Comparison of ENCODE assay signal across 23 cellular contexts in the genomic region with DNA sequence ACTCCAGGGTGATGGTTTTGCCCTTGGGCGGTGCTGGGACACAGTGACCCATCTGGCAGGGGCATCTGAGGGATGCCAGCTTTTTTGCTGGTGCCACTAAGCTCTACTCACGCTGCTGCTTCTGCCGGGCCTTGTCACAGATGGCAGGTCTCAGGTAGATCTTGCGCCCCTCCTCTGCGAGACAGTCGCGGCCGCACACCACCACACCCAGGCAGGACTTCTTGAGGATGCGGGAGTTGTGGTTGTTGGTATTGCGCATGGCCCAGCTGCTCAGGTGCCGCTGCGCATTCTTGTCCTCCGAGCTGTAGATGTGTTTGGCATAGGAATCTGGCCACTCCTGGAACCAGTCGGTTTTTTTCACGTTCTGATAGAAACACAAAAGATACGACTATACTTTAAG. TPM values are rescaled to one million over a fixed set of nuclear protein-coding genes. Genes with fewer than 3 reads are reported as not detected.
DNase-seq lines count a peak whose midpoint lies in the region; ATAC-seq, FAIRE-seq and TF ChIP-seq lines count a peak whose summit lies in the region.
"Had no signal": no experiment of that assay in that cellular context is flagged by ENCODE, and none has a peak within 500 bp of the region (broad histone marks: within the 10 kb centered on the region; RNA-seq: fewer than 3 reads in every experiment).

No MANE protein-coding gene starts in this region.

- no peak overlapping the region for H3K4me3 Mint-ChIP-seq in Caco-2 (ENCODE audit: unreplicated experiment)
- H3K4me3 Mint-ChIP-seq: B cell; CD4-positive, CD25-positive, alpha-beta regulatory T cell; CD8-positive, alpha-beta T cell; HFFc6 had no signal

- H3K14ac ChIP-seq in H1 (ENCODE audit: insufficient read length) (no peak overlapping the region), neuronal stem cell (ENCODE audit: low read length) (no peak overlapping the region)

- no peaks in the 10 kb centered on the region for H3K36me3 Mint-ChIP-seq in Caco-2 (ENCODE audit: insufficient read depth, unreplicated experiment)
- H3K36me3 Mint-ChIP-seq: CD4-positive, CD25-positive, alpha-beta regulatory T cell; CD8-positive, alpha-beta T cell had no signal

- H4K20me1 ChIP-seq in OCI-LY1 (ENCODE audit: insufficient read depth, low read length) (no peaks in the 10 kb centered on the region), H1 (replicated peaks in 1 of 2; ENCODE audit: control insufficient read depth in 1 of 2, insufficient read depth in 2 of 2, low read length in 2 of 2) (no peaks in the 10 kb centered on the region)
- H4K20me1 ChIP-seq: BLaER1 had no signal

- no peak overlapping the region for H3K56ac ChIP-seq in H1 (replicated peaks; ENCODE audit: insufficient read length, low read depth, low read length)

- H2AK5ac ChIP-seq in H1 (ENCODE audit: low read depth, low read length) (no peak overlapping the region), neuronal stem cell (ENCODE audit: low read depth, low read length) (no peak overlapping the region)

- TF ChIP-seq EP300 in H1 (IDR thresholded peaks at IDR 0.05; ENCODE audit: borderline replicate concordance in 1 of 2, low read depth in 2 of 2, low read length in 2 of 2), result no peak

- peak overlapping the region; percentile 55 for H3K27ac Mint-ChIP-seq in Caco-2 (ENCODE audit: unreplicated experiment)
- H3K27ac Mint-ChIP-seq: B cell; CD8-positive, alpha-beta T cell; HFFc6 had no signal

- no peak for FAIRE-seq in H1 (lab: Jason Lieb, UNC)
- FAIRE-seq: D721Med, GM12878, GM19239, H54 had no signal

- no peak overlapping the region for H2BK12ac ChIP-seq in H1 (ENCODE audit: low read depth, low read length)
- H2BK12ac ChIP-seq in neuronal stem cell (ENCODE audit: low read length), result peak overlapping the region; percentile 12

- no peak overlapping the region for H2BK5ac ChIP-seq in H1 (ENCODE audit: low read depth, low read length)
- no peak overlapping the region for H2BK5ac ChIP-seq in neuronal stem cell (ENCODE audit: low read length)

- DNase-seq in Caco-2 (no peak), H1 (ENCODE audit: low read depth in 1 of 2, low spot score in 2 of 2) (no peak), neuronal stem cell (ENCODE audit: low spot score) (no peak), H4 (ENCODE audit: low spot score) (no peak)
- DNase-seq: CD4-positive, CD25-positive, alpha-beta regulatory T cell; CD8-positive, alpha-beta T cell; DMS 273 treated with DMSO at 0.1 percent for 48 hours; DMS79; EL; GDM1; GM23248; HFFc6 had no signal

- H3K9ac ChIP-seq in OCI-LY1 (ENCODE audit: low read length) (no peak overlapping the region), H1 (replicated peaks in 1 of 4; ENCODE audit: extremely low read depth in 1 of 4, low read depth in 3 of 4, low read length in 3 of 4) (no peak overlapping the region), neuronal stem cell (ENCODE audit: low read depth, low read length, poor library complexity) (no peak overlapping the region)
- H3K9ac ChIP-seq: BLaER1, GM23248 had no signal

- H3F3A ChIP-seq in OCI-LY1 (ENCODE audit: insufficient read depth, low read length), result no peaks in the 10 kb centered on the region

- POLR2A ChIA-PET in Caco-2 (lab: Charles Lee), result no interaction called here
- POLR2A ChIA-PET in H1 (lab: Charles Lee; ENCODE audit: partially characterized antibody), result no interaction called here

- H3K4me1 Mint-ChIP-seq in Caco-2 (ENCODE audit: low read depth, unreplicated experiment), result peaks cover 24% of the 10 kb centered on the region
- H3K4me1 Mint-ChIP-seq: B cell; CD4-positive, CD25-positive, alpha-beta regulatory T cell had no signal

- no peaks in the 10 kb centered on the region for H3K27me3 ChIP-seq in Caco-2 (replicated peaks; ENCODE audit: control insufficient read depth, insufficient read depth, low read length)
- no peaks in the 10 kb centered on the region for H3K27me3 ChIP-seq in OCI-LY1 (ENCODE audit: insufficient read depth, low read length)
- H3K27me3 ChIP-seq in H1 (replicated peaks in 1 of 4; ENCODE audit: control insufficient read depth in 3 of 4, extremely low read depth in 1 of 4, insufficient read depth in 3 of 4, low read length in 3 of 4), result no peaks in the 10 kb centered on the region
- peaks cover 0 to 11% (median 0%) of the 10 kb centered on the region in 3 experiments for H3K27me3 ChIP-seq in neuronal stem cell (ENCODE audit: control insufficient read depth in 3 of 3, insufficient read depth in 3 of 3, low read depth in 1 of 3, low read length in 3 of 3)
- H3K27me3 ChIP-seq: BLaER1 had no signal

- H2BK15ac ChIP-seq in H1 (ENCODE audit: low read length) (no peak overlapping the region), neuronal stem cell (ENCODE audit: low read length) (no peak overlapping the region)

- BruUV-seq in Caco-2 (replicated peaks; lab: Mats Ljungman, UMichigan), result no TSS peak

- no peak overlapping the region for H4K91ac ChIP-seq in H1 (replicated peaks; ENCODE audit: insufficient read length, low read length)
- H4K91ac ChIP-seq in neuronal stem cell (ENCODE audit: low read depth, low read length, poor library complexity), result no peak overlapping the region

- CTCF ChIA-PET in Caco-2 (lab: Charles Lee) (interaction anchor here (0.6 kb wide), 1 partner anchor 26 kb away, joined by 3 read pairs; no protein-coding TSS in a partner anchor), H1 (lab: Charles Lee; ENCODE audit: partially characterized antibody) (interaction anchor here (0.6 kb wide), 1 partner anchor 52 kb away, joined by 3 read pairs; no protein-coding TSS in a partner anchor)

- H4K8ac ChIP-seq in H1 (ENCODE audit: extremely low read depth, insufficient read depth, low read length) (no peak overlapping the region; the same call in 1 of the 2 replicates), neuronal stem cell (ENCODE audit: low read depth, low read length) (no peak overlapping the region)

- no peak overlapping the region for H4K5ac ChIP-seq in H1 (ENCODE audit: insufficient read length, low read depth, low read length)

- no peak overlapping the region for H2BK20ac ChIP-seq in H1 (ENCODE audit: low read length)

- no peaks in the 10 kb centered on the region for H3K9me2 ChIP-seq in OCI-LY1 (ENCODE audit: low read depth, low read length)

- H3K4me1 ChIP-seq in Caco-2 (peaks cover 28% of the 10 kb centered on the region), OCI-LY1 (ENCODE audit: insufficient read depth, low read length, severe bottlenecking) (peaks cover 19% of the 10 kb centered on the region), H1 (replicated peaks in 1 of 4; ENCODE audit: control insufficient read depth in 3 of 4, insufficient read depth in 4 of 4, low read length in 3 of 4) (no peaks in the 10 kb centered on the region), neuronal stem cell (ENCODE audit: control insufficient read depth in 2 of 2, insufficient read depth in 1 of 2, low read depth in 1 of 2, low read length in 2 of 2) (no peaks in the 10 kb centered on the region)
- H3K4me1 ChIP-seq: HAP-1 had no signal

- H3K23ac ChIP-seq in H1 (ENCODE audit: insufficient read length) (no peak overlapping the region), neuronal stem cell (ENCODE audit: low read depth, low read length, poor library complexity) (no peak overlapping the region)

- H3K18ac ChIP-seq in H1 (ENCODE audit: extremely low read depth, low read length), result 0 out of 2 replicates have a peak overlapping the region, but pooled peaks have one; percentile 36
- no peak overlapping the region for H3K18ac ChIP-seq in neuronal stem cell (ENCODE audit: low read length)

- H3K9me3 Mint-ChIP-seq in Caco-2 (ENCODE audit: unreplicated experiment), result no peaks in the 10 kb centered on the region
- H3K9me3 Mint-ChIP-seq: CD8-positive, alpha-beta T cell; HFFc6 had no signal

- TF ChIP-seq CTCF in Caco-2 (IDR thresholded peaks at IDR 0.05; ENCODE audit: insufficient read depth in 1 of 2, low read depth in 1 of 2, low read length in 1 of 2, severe bottlenecking in 1 of 2, unreplicated experiment in 1 of 2), result no peak
- no peak for TF ChIP-seq CTCF in OCI-LY1 (IDR thresholded peaks at IDR 0.05; ENCODE audit: low read length)
- TF ChIP-seq CTCF in H1 (IDR thresholded peaks at IDR 0.05; ENCODE audit: control extremely low read depth in 1 of 3, insufficient read depth in 1 of 3, low read depth in 1 of 3, low read length in 3 of 3), result no peak

- TF ChIP-seq POLR2A in H1 (IDR thresholded peaks at IDR 0.05; ENCODE audit: control extremely low read depth in 1 of 2, low read depth in 2 of 2, low read length in 2 of 2), result no peak

- H3K79me1 ChIP-seq in H1 (ENCODE audit: low read depth, low read length), result no peaks in the 10 kb centered on the region
- no peaks in the 10 kb centered on the region for H3K79me1 ChIP-seq in neuronal stem cell (ENCODE audit: low read depth, low read length)

- intact Hi-C loops in Caco-2 (cut with micrococcal nuclease; ENCODE audit: unreplicated experiment), result loop anchor here (2.0 kb wide), 1 partner anchor 21 kb away; no protein-coding TSS in a partner anchor

- no peaks in the 10 kb centered on the region for H3K36me3 ChIP-seq in Caco-2 (ENCODE audit: control insufficient read depth, insufficient read depth, low read length)
- no peaks in the 10 kb centered on the region for H3K36me3 ChIP-seq in OCI-LY1 (ENCODE audit: insufficient read depth, low read length)
- no peaks in the 10 kb centered on the region for H3K36me3 ChIP-seq in H1 (ENCODE audit: control insufficient read depth in 2 of 4, insufficient read depth in 4 of 4, low read length in 3 of 4)
- H3K36me3 ChIP-seq in neuronal stem cell (replicated peaks in 1 of 2; ENCODE audit: control insufficient read depth in 2 of 2, insufficient read depth in 2 of 2, low read length in 2 of 2), result no peaks in the 10 kb centered on the region
- H3K36me3 ChIP-seq: BLaER1, HAP-1 had no signal

- no peak overlapping the region for H2AFZ ChIP-seq in OCI-LY1 (ENCODE audit: low read length)
- no peak overlapping the region for H2AFZ ChIP-seq in H1 (ENCODE audit: low read length)
- no peak overlapping the region for H2AFZ ChIP-seq in neuronal stem cell (ENCODE audit: low read length)
- H2AFZ ChIP-seq: GM23248 had no signal

- WGBS in H1 (ENCODE audit: extremely low coverage in 1 of 2, insufficient coverage in 1 of 2, insufficient read length in 1 of 2, insufficient replicate concordance in 2 of 2, low coverage in 1 of 2, low lambda C conversion rate in 2 of 2, missing lambda C conversion rate in 1 of 2), 2 experiments, result 87% methylated on average over 16 of the region's 16 CpGs; no CpG with 5 or more reads in 1 of the 2 experiments
- no CpG with 5 or more reads among the region's 16 CpGs for WGBS in neuronal stem cell (ENCODE audit: extremely low coverage in 2 of 2, insufficient read length in 2 of 2, insufficient replicate concordance in 1 of 2), 2 donors

- H3K27ac ChIP-seq in OCI-LY1 (ENCODE audit: low read depth, low read length, poor library complexity, severe bottlenecking) (peak overlapping the region; percentile 19), H1 (ENCODE audit: low read depth, low read length) (no peak overlapping the region), neuronal stem cell (replicated peaks; ENCODE audit: low read length) (no peak overlapping the region)
- H3K27ac ChIP-seq: BLaER1, C4-2B, GM23248 had no signal

- H3K79me2 ChIP-seq in OCI-LY1 (ENCODE audit: insufficient read depth, low read length) (no peaks in the 10 kb centered on the region), H1 (ENCODE audit: control insufficient read depth in 1 of 2, insufficient read depth in 2 of 2, low read length in 2 of 2) (no peaks in the 10 kb centered on the region)

- no peak for TF ChIP-seq RAD21 in H1 (IDR thresholded peaks at IDR 0.05 in 1 of 2, conservative IDR thresholded peaks at IDR 0.05 in 1 of 2; ENCODE audit: low read depth in 2 of 2, low read length in 2 of 2)

- no peak for ATAC-seq in HG03108 (IDR thresholded peaks at IDR 0.05; ENCODE audit: unreplicated experiment)
- ATAC-seq: CD8-positive, alpha-beta T cell; GM12878 had no signal

- no peak overlapping the region for H2BK120ac ChIP-seq in H1 (replicated peaks; ENCODE audit: low read depth, low read length)
- H2BK120ac ChIP-seq in neuronal stem cell (ENCODE audit: low read depth, low read length), result no peak overlapping the region

- no peaks in the 10 kb centered on the region for H3K27me3 Mint-ChIP-seq in Caco-2 (ENCODE audit: insufficient read depth, unreplicated experiment)
- H3K27me3 Mint-ChIP-seq: B cell had no signal

- H3K9me3 ChIP-seq in Caco-2 (no peaks in the 10 kb centered on the region), OCI-LY1 (ENCODE audit: low read length) (no peaks in the 10 kb centered on the region), H1 (ENCODE audit: insufficient read depth in 2 of 2, low read depth in 1 of 2, low read length in 1 of 2) (no peaks in the 10 kb centered on the region), neuronal stem cell (replicated peaks in 1 of 2; ENCODE audit: control insufficient read depth in 2 of 2, insufficient read depth in 1 of 2, low read depth in 1 of 2, low read length in 2 of 2) (no peaks in the 10 kb centered on the region)
- H3K9me3 ChIP-seq: BLaER1, HAP-1 had no signal

- H3K4me3 ChIP-seq in Caco-2 (ENCODE audit: low read depth, low read length) (no peak overlapping the region), OCI-LY1 (ENCODE audit: low read depth, low read length, poor library complexity, severe bottlenecking) (no peak overlapping the region), H1 (ENCODE audit: extremely low read depth in 1 of 4, insufficient read depth in 2 of 4, low read depth in 3 of 4, low read length in 4 of 4) (no peak overlapping the region), neuronal stem cell (ENCODE audit: low read length in 2 of 2) (peak overlapping the region in 1 of 2 donors; percentile 19)
- H3K4me3 ChIP-seq: BLaER1, GM12878, GM23248, HAP-1 had no signal

- H3K4ac ChIP-seq in H1 (replicated peaks; ENCODE audit: insufficient read length, low read depth, low read length) (no peak overlapping the region), neuronal stem cell (ENCODE audit: low read length) (no peak overlapping the region)

- H3K23me2 ChIP-seq in H1 (ENCODE audit: low read depth, low read length), result no peaks in the 10 kb centered on the region

- no peak overlapping the region for H3K4me2 ChIP-seq in OCI-LY1 (ENCODE audit: low read length)
- no peak overlapping the region for H3K4me2 ChIP-seq in H1 (ENCODE audit: insufficient read depth in 1 of 2, low read depth in 2 of 2, low read length in 2 of 2)
- H3K4me2 ChIP-seq in neuronal stem cell (ENCODE audit: insufficient read depth, low read length, poor library complexity, severe bottlenecking), result no peak overlapping the region

RNA-seq across cellular contexts. Expression of a gene that starts 14.7 kb away (rescaled TPM):
- 0.79 and 1.1 TPM in 2 replicates for total RNA-seq in Caco-2 (2022)
- total RNA-seq in H1 (2021; fragmentation: NEBNext Ultra II Directional; extraction: Animal tissue kit (Norgen Biotek cat#: 25700)), result not detected in 2 replicates
- 0.02 TPM in 1 of 2 replicates, not detected in the other for polyA plus RNA-seq in H1 (2011; rRNA removed)
- polyA plus RNA-seq in H1 (2011; cell fraction: cytosol; rRNA removed), result not detected
- polyA plus RNA-seq in H1 (2011; cell fraction: nucleus; rRNA removed), result 0.06 TPM
- not detected in 4 replicates for polyA plus RNA-seq in H1 (2012, experiment 1 of 2)
- polyA plus RNA-seq in H1 (2012, experiment 2 of 2), result not detected
- 0.06 TPM for polyA plus RNA-seq in H1 (2013, experiment 1 of 2)
- 0.06 TPM for polyA plus RNA-seq in H1 (2013, experiment 2 of 2)
- polyA minus RNA-seq in H1 (2011; rRNA and poly(A)+ RNA removed), result not detected in 2 replicates
- polyA minus RNA-seq in H1 (2011; cell fraction: cytosol; rRNA and poly(A)+ RNA removed), result not detected
- not detected for polyA minus RNA-seq in H1 (2011; cell fraction: nucleus; rRNA and poly(A)+ RNA removed)
- 0.01 TPM for polyA plus RNA-seq in neuronal stem cell (2013, experiment 1 of 2)
- 0.06 TPM for polyA plus RNA-seq in neuronal stem cell (2013, experiment 2 of 2)
- not detected in 2 replicates for total RNA-seq in H4 (2014; rRNA removed; shearing (Covaris generic))
- total RNA-seq: A172, GM23248, HFFc6 had no signal
- polyA plus RNA-seq: GM23248 had no signal
